1 cellular context compared by ENCODE assay signal in the genomic region with DNA sequence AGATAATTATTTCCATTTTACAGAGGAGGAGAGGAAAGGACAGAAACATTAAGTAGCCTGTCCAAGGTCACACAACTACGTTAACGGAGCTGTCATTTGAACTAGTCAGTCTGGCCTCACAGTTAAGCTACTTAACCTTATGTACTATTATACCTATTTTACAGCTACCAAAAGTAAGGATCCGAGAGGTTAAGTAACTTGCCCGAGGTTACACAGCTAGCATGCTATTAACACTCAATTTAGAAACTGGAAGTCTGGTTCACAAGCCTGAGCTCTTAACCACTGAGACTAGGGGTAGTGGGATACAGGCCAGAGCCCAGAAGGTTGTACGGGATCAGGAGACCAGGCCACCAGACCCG.
TF ChIP-seq lines count a peak whose summit lies in the region.

No MANE protein-coding gene starts in this region.

TF ChIP-seq in HCT116, 20 proteins besides CTCF, POLR2A, EP300 and RAD21 (continued from another document):
- TF ChIP-seq, protein P1, sequence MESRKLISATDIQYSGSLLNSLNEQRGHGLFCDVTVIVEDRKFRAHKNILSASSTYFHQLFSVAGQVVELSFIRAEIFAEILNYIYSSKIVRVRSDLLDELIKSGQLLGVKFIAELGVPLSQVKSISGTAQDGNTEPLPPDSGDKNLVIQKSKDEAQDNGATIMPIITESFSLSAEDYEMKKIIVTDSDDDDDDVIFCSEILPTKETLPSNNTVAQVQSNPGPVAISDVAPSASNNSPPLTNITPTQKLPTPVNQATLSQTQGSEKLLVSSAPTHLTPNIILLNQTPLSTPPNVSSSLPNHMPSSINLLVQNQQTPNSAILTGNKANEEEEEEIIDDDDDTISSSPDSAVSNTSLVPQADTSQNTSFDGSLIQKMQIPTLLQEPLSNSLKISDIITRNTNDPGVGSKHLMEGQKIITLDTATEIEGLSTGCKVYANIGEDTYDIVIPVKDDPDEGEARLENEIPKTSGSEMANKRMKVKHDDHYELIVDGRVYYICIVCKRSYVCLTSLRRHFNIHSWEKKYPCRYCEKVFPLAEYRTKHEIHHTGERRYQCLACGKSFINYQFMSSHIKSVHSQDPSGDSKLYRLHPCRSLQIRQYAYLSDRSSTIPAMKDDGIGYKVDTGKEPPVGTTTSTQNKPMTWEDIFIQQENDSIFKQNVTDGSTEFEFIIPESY (IDR thresholded peaks at IDR 0.05; ENCODE audit: extremely low read depth, insufficient replicate concordance, low read length) = no peak
- no peak for TF ChIP-seq ELF1 (IDR thresholded peaks at IDR 0.05; ENCODE audit: borderline replicate concordance, low read depth)
- TF ChIP-seq, protein P2, sequence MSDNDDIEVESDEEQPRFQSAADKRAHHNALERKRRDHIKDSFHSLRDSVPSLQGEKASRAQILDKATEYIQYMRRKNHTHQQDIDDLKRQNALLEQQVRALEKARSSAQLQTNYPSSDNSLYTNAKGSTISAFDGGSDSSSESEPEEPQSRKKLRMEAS (IDR thresholded peaks at IDR 0.05) = no peak
- no peak for TF ChIP-seq YY1 (IDR thresholded peaks at IDR 0.05; ENCODE audit: extremely low read depth, insufficient replicate concordance, low read depth, low read length)
- TF ChIP-seq SIN3A (IDR thresholded peaks at IDR 0.05; ENCODE audit: low read depth) = no peak
- TF ChIP-seq, protein P3, sequence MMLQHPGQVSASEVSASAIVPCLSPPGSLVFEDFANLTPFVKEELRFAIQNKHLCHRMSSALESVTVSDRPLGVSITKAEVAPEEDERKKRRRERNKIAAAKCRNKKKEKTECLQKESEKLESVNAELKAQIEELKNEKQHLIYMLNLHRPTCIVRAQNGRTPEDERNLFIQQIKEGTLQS (IDR thresholded peaks at IDR 0.05) = no peak
- no peak for TF ChIP-seq EGR1 (IDR thresholded peaks at IDR 0.05; ENCODE audit: low read depth)
- no peak for TF ChIP-seq ZNF274 (IDR thresholded peaks at IDR 0.05; ENCODE audit: low read depth, low read length)
- TF ChIP-seq SP1 (IDR thresholded peaks at IDR 0.05; ENCODE audit: low read depth) = no peak
- no peak for TF ChIP-seq TCF7L2 (IDR thresholded peaks at IDR 0.05; ENCODE audit: borderline replicate concordance, extremely low read depth, insufficient read depth, insufficient read length)
- no peak for TF ChIP-seq JUND (IDR thresholded peaks at IDR 0.05)
- no peak for TF ChIP-seq CBX3 (IDR thresholded peaks at IDR 0.05; ENCODE audit: low read depth)
- no peak for TF ChIP-seq EZH2 (IDR thresholded peaks at IDR 0.05)
- no peak for TF ChIP-seq ZFX (IDR thresholded peaks at IDR 0.05)
